In genomic region chr12:12612403-12612802, GRCh38 we compare ENCODE assay signal across 8 cellular contexts. TPM values are rescaled to one million over a fixed set of nuclear protein-coding genes. Genes with fewer than 3 reads are reported as not detected.
DNase-seq lines count a peak whose midpoint lies in the region; ATAC-seq and TF ChIP-seq lines count a peak whose summit lies in the region.

No MANE protein-coding gene starts in this region.

- intact Hi-C loops in ascending aorta (cut with DNase I) = loop anchor here (5.0 kb wide), 2 partner anchors 235 to 345 kb away; partner anchors contain the start of gene LRP6
- intact Hi-C loops in right cardiac atrium (cut with DNase I) = no loop called here

- WGBS in right cardiac atrium = 1% methylated on average over 5 of the region's 5 CpGs

- peak overlapping the region; percentile 66 for H3K9ac ChIP-seq in rectal smooth muscle tissue (ENCODE audit: low read length)

- TF ChIP-seq CTCF in ascending aorta (IDR thresholded peaks at IDR 0.05) = no peak

- H3K27ac ChIP-seq in ascending aorta = peak overlapping the region; percentile 91 to 94
- H3K27ac ChIP-seq in right cardiac atrium (ENCODE audit: low read length) = peak overlapping the region; percentile 90
- H3K27ac ChIP-seq in rectal smooth muscle tissue (ENCODE audit: low read depth, low read length) = peak overlapping the region; percentile 94

- peak overlapping the region; percentile 76 to 83 for H3K4me3 ChIP-seq in ascending aorta
- H3K4me3 ChIP-seq in right cardiac atrium (ENCODE audit: low read length) = peak overlapping the region; percentile 65
- H3K4me3 ChIP-seq in rectal smooth muscle tissue (ENCODE audit: low read length) = peak overlapping the region; percentile 91

- H3K36me3 ChIP-seq in ascending aorta (no peaks in the 10 kb centered on the region), rectal smooth muscle tissue (ENCODE audit: control insufficient read depth, insufficient read depth, low read length) (no peaks in the 10 kb centered on the region)

- H3K9me3 ChIP-seq in ascending aorta (no peaks in the 10 kb centered on the region), right cardiac atrium (ENCODE audit: control insufficient read depth, low read length) (no peaks in the 10 kb centered on the region)

- DNase-seq in AG20443 (ENCODE audit: low spot score) (peak; percentile 58), NCI-H526 (lab: John Stamatoyannopoulos, UW) (peak; percentile 47 to 66), ascending aorta (ENCODE audit: low spot score in 2 of 2) (no peak), right cardiac atrium (no peak)

- no peaks in the 10 kb centered on the region for H3K27me3 ChIP-seq in ascending aorta
- no peaks in the 10 kb centered on the region for H3K27me3 ChIP-seq in right cardiac atrium (ENCODE audit: control insufficient read depth, insufficient read depth)
- H3K27me3 ChIP-seq in rectal smooth muscle tissue (ENCODE audit: control insufficient read depth, insufficient read depth, low read length) = no peaks in the 10 kb centered on the region

- H3K4me1 ChIP-seq in ascending aorta (peaks cover 3 to 16% of the 10 kb centered on the region in 2 donors), right cardiac atrium (ENCODE audit: control insufficient read depth, insufficient read depth, low read length) (peaks cover 3% of the 10 kb centered on the region), rectal smooth muscle tissue (ENCODE audit: control insufficient read depth, insufficient read depth, low read length) (peaks cover 8% of the 10 kb centered on the region)

- peak; percentile 8 for ATAC-seq in GM19452 (IDR thresholded peaks at IDR 0.05; ENCODE audit: unreplicated experiment)
- ATAC-seq in right cardiac atrium = peak; percentile 30 to 53
- no peak for ATAC-seq in GM19035 (IDR thresholded peaks at IDR 0.05; ENCODE audit: unreplicated experiment)
- ATAC-seq in HG03280 (IDR thresholded peaks at IDR 0.05; ENCODE audit: unreplicated experiment) = no peak

RNA-seq across cellular contexts. Expression of gene CREBL2, which starts 0.7 kb away (rescaled TPM):
- 19.4 TPM for total RNA-seq in ascending aorta
- total RNA-seq in right cardiac atrium = 10 to 100 TPM; 22.4 to 24.9 (median 23.4) TPM
- polyA plus RNA-seq in right cardiac atrium = 16.7 TPM

RNA-seq across cellular contexts. Expression of gene DUSP16, which starts 49.7 kb away (rescaled TPM):
- total RNA-seq in ascending aorta = 54.8 TPM
- 10 to 100 TPM; 11.1 to 17.2 (median 14.3) TPM for total RNA-seq in right cardiac atrium
- 4.2 TPM for polyA plus RNA-seq in right cardiac atrium

Comparison
In these comparisons a context has a peak if more than half of its experiments do, and no peak if none do; other contexts are left out.
1. DNase-seq: peak in AG20443 (single experiment) and NCI-H526 (2 of 2); none in ascending aorta (0 of 2) and right cardiac atrium (0 of 3).
2. ATAC-seq: peak in GM19452 (single experiment) and right cardiac atrium (2 of 2); none in GM19035 (single experiment) and HG03280 (single experiment).
3. Peak in every context shown above with its lines, with median percentiles within 50 percentile points of each other: H3K27ac ChIP-seq and H3K4me3 ChIP-seq.